8 cellular contexts compared by ENCODE assay signal in genomic region chr9:108761530-108762347, GRCh38.
DNase-seq lines count a peak whose midpoint lies in the region; ATAC-seq and TF ChIP-seq lines count a peak whose summit lies in the region.

No MANE protein-coding gene starts in this region.

- no peaks in the 10 kb centered on the region for H3K36me3 Mint-ChIP-seq in activated T-cell treated with anti-CD3 and anti-CD28 coated beads, Interleukin-2, amount 50 U/mL, for 24 hours (ENCODE audit: low read depth)

- no peak overlapping the region for H3K27ac ChIP-seq in psoas muscle

- no peaks in the 10 kb centered on the region for H3K36me3 ChIP-seq in psoas muscle (ENCODE audit: insufficient read depth in 1 of 2, low read depth in 1 of 2)

- H3K4me1 ChIP-seq in psoas muscle: no peaks in the 10 kb centered on the region

- no peaks in the 10 kb centered on the region for H3K4me1 Mint-ChIP-seq in activated T-cell treated with anti-CD3 and anti-CD28 coated beads, Interleukin-2, amount 50 U/mL, for 24 hours (ENCODE audit: low read depth)

- H3K9me3 Mint-ChIP-seq in activated T-cell treated with anti-CD3 and anti-CD28 coated beads, Interleukin-2, amount 50 U/mL, for 24 hours: no peaks in the 10 kb centered on the region

- peak; percentile 71 for ATAC-seq in HG02759 (IDR thresholded peaks at IDR 0.05; ENCODE audit: unreplicated experiment)
- peak; percentile 87 for ATAC-seq in Right ventricle myocardium superior (ENCODE audit: poor library complexity)
- peak; percentile 63 to 92 (median 78) for ATAC-seq in psoas muscle

- H3K27ac Mint-ChIP-seq in activated T-cell treated with anti-CD3 and anti-CD28 coated beads, Interleukin-2, amount 50 U/mL, for 24 hours: no peak overlapping the region

- H3K4me3 ChIP-seq in psoas muscle: no peak overlapping the region

- intact Hi-C loops in Right ventricle myocardium superior (cut with DNase I): no loop called here
- intact Hi-C loops in psoas muscle (cut with DNase I): loop anchor here in 1 of 2 donors (5.0 kb wide), 2 partner anchors 1274 to 1294 kb away; partner anchors contain the start of gene KLF4

- H3K4me3 Mint-ChIP-seq in activated T-cell treated with anti-CD3 and anti-CD28 coated beads, Interleukin-2, amount 50 U/mL, for 24 hours: no peak overlapping the region

- DNase-seq in NCI-H2107 treated with DMSO at 0.1 percent for 48 hours (lab: John Stamatoyannopoulos, UW; ENCODE audit: unreplicated experiment) (peak; percentile 20), NCI-H2107 (lab: John Stamatoyannopoulos, UW) (no peak), NCI-H460 (ENCODE audit: extremely low read depth, low read depth) (peak; percentile 67), Right ventricle myocardium superior (peak; percentile 59), psoas muscle (peak; percentile 25 to 59)
- peak; percentile 36 for DNase-seq in activated T-cell treated with anti-CD3 and anti-CD28 coated beads, Interleukin-2, amount 50 U/mL, for 24 hours
- DNase-seq in effector CD8-positive, alpha-beta T cell (lab: John Stamatoyannopoulos, UW): no peak

- 27 to 42% (median 29%) methylated on average over 11 of the region's 11 CpGs for WGBS in psoas muscle, 3 donors

- TF ChIP-seq CTCF in psoas muscle (IDR thresholded peaks at IDR 0.05): peak; percentile 88

- no peaks in the 10 kb centered on the region for H3K9me3 ChIP-seq in psoas muscle

- H3K27me3 Mint-ChIP-seq in activated T-cell treated with anti-CD3 and anti-CD28 coated beads, Interleukin-2, amount 50 U/mL, for 24 hours: no peaks in the 10 kb centered on the region

- H3K27me3 ChIP-seq in psoas muscle (ENCODE audit: insufficient read depth in 3 of 3, low read length in 2 of 3): no peaks in the 10 kb centered on the region

Comparison
In these comparisons a context has a peak if more than half of its experiments do, and no peak if none do; other contexts are left out.
1. DNase-seq: peak in NCI-H2107 treated with DMSO at 0.1 percent for 48 hours (single experiment), NCI-H460 (single experiment), activated T-cell treated with anti-CD3 and anti-CD28 coated beads, Interleukin-2, amount 50 U/mL, for 24 hours (single experiment), Right ventricle myocardium superior (single experiment) and psoas muscle (2 of 2); none in NCI-H2107 (single experiment) and effector CD8-positive, alpha-beta T cell (single experiment).
2. Peak in every context shown above with its lines, with median percentiles within 50 percentile points of each other: ATAC-seq.